7 cellular contexts compared by ENCODE assay signal in genomic region chr3:44554626-44555592, GRCh38. TPM values are rescaled to one million over a fixed set of nuclear protein-coding genes. Genes with fewer than 3 reads are reported as not detected.
DNase-seq lines count a peak whose midpoint lies in the region; ATAC-seq, FAIRE-seq and TF ChIP-seq lines count a peak whose summit lies in the region.

TSS of gene ZKSCAN7 (plus strand) at chr3:44555193. CDS start at chr3:44557048, 1,855 bp downstream.

- peak; percentile 63 for FAIRE-seq in GM18507 (lab: Jason Lieb, UNC)

- ATAC-seq in HG03039 (IDR thresholded peaks at IDR 0.05; ENCODE audit: unreplicated experiment) (peak; percentile 53), heart right ventricle (peak; percentile 78 to 88 (median 86))

- H2AFZ ChIP-seq in parathyroid adenoma, result peak within 1 kb of the TSS; percentile 100

- DNase-seq in GM18507 (ENCODE audit: extremely low spot score, insufficient read length, low read depth), result peak; percentile 48
- peak; percentile 81 for DNase-seq in SK-N-DZ (ENCODE audit: low spot score)
- peak; percentile 50 to 78 (median 62) for DNase-seq in adrenal gland
- peak; percentile 50 to 70 for DNase-seq in heart right ventricle
- DNase-seq in tibial artery, result peak; percentile 41 to 69

- TF ChIP-seq CTCF in adrenal gland (IDR thresholded peaks at IDR 0.05), result peak in 1 of 6 experiments; percentile 23
- TF ChIP-seq CTCF in heart right ventricle (IDR thresholded peaks at IDR 0.05), result peak in 5 of 9 donors; percentile 15 to 42 (median 32)
- peak; percentile 32 for TF ChIP-seq CTCF in parathyroid adenoma (IDR thresholded peaks at IDR 0.05)
- TF ChIP-seq CTCF in tibial artery (IDR thresholded peaks at IDR 0.05), result peak in 1 of 2 experiments; percentile 14

- peak within 1 kb of the TSS; percentile 30 for H3K9ac ChIP-seq in parathyroid adenoma

- H3K27me3 ChIP-seq in adrenal gland (peaks cover 4% of the 10 kb centered on the region), heart right ventricle (peaks cover 0 to 18% (median 14%) of the 10 kb centered on the region in 7 donors), parathyroid adenoma (ENCODE audit: control insufficient read depth, insufficient read depth, low read length) (no peaks in the 10 kb centered on the region), tibial artery (peaks cover 0 to 25% of the 10 kb centered on the region in 2 donors)

- H3K4me1 ChIP-seq in adrenal gland (replicated peaks in 1 of 2), result peaks cover 4 to 10% of the 10 kb centered on the region in 2 donors
- peaks cover 4 to 16% (median 11%) of the 10 kb centered on the region in 9 donors for H3K4me1 ChIP-seq in heart right ventricle
- peaks cover 11% of the 10 kb centered on the region for H3K4me1 ChIP-seq in parathyroid adenoma
- H3K4me1 ChIP-seq in tibial artery, result peaks cover 0 to 16% (median 12%) of the 10 kb centered on the region in 4 donors

- H3K79me2 ChIP-seq in parathyroid adenoma, result no peaks in the 10 kb centered on the region

- H3K36me3 ChIP-seq in adrenal gland (replicated peaks in 1 of 2) (no peaks in the 10 kb centered on the region), heart right ventricle (peaks cover 0 to 22% (median 0%) of the 10 kb centered on the region in 9 donors), parathyroid adenoma (ENCODE audit: control insufficient read depth, insufficient read depth, low read length) (peaks cover 2% of the 10 kb centered on the region), tibial artery (peaks cover 7 to 18% (median 13%) of the 10 kb centered on the region in 3 donors)

- H3K4me3 ChIP-seq in adrenal gland (peak within 1 kb of the TSS; percentile 66 to 83 (median 76)), heart right ventricle (peak within 1 kb of the TSS; percentile 54 to 85 (median 74)), parathyroid adenoma (ENCODE audit: low read depth, low read length) (peak within 1 kb of the TSS; percentile 75), tibial artery (peak within 1 kb of the TSS; percentile 78 to 81)

- H3K4me2 ChIP-seq in parathyroid adenoma (ENCODE audit: low read length), result peak within 1 kb of the TSS; percentile 81

- WGBS in adrenal gland, 4 donors, result 4 to 8% (median 5%) methylated on average over 18 to 68 of the region's 68 CpGs
- WGBS in heart right ventricle, 2 donors, result 3 to 5% methylated on average over 68 of the region's 68 CpGs

- TF ChIP-seq POLR2A in adrenal gland (IDR thresholded peaks at IDR 0.05), result peak in 1 of 2 donors; percentile 10

- H3K27ac ChIP-seq in adrenal gland, result peak within 1 kb of the TSS in 4 of 5 donors; percentile 20 to 85 (median 66)
- H3K27ac ChIP-seq in heart right ventricle, result peak within 1 kb of the TSS in 9 of 10 donors; percentile 43 to 83 (median 76)
- peak within 1 kb of the TSS; percentile 84 for H3K27ac ChIP-seq in parathyroid adenoma
- H3K27ac ChIP-seq in tibial artery, result peak within 1 kb of the TSS; percentile 85 to 89

- intact Hi-C loops in adrenal gland (cut with DNase I), result no loop called here
- intact Hi-C loops in heart right ventricle (cut with DNase I), result loop anchor here in 1 of 10 donors (2.0 kb wide), 1 partner anchor 70 kb away; the partner anchor contains the start of gene ZNF197
- intact Hi-C loops in tibial artery (cut with DNase I; ENCODE audit: low total_unique reads), result no loop called here

- H3K9me3 ChIP-seq in adrenal gland (replicated peaks in 1 of 3) (no peaks in the 10 kb centered on the region), heart right ventricle (no peaks in the 10 kb centered on the region), parathyroid adenoma (ENCODE audit: control insufficient read depth, low read length) (peaks cover 5% of the 10 kb centered on the region), tibial artery (no peaks in the 10 kb centered on the region)

RNA-seq across cellular contexts. Expression of gene ZKSCAN7, which starts in this region (rescaled TPM):
- 13.5 and 15.6 TPM in 2 replicates for polyA plus RNA-seq in SK-N-DZ (2014; cell fraction: cytosol; rRNA removed)
- polyA plus RNA-seq in SK-N-DZ (2014; cell fraction: nucleus; rRNA removed), result 23.2 and 26.3 TPM in 2 replicates
- total RNA-seq in adrenal gland, result 10 to 100 TPM in 1 of 8 donors, 1 to 10 TPM in 7; 3.7 to 10.4 (median 5.3) TPM
- 1 to 10 TPM; 1.9 to 7.5 (median 3.6) TPM for polyA plus RNA-seq in adrenal gland
- 1 to 10 TPM; 1.6 to 3.9 (median 2.4) TPM for total RNA-seq in heart right ventricle
- 1 to 10 TPM; 1.2 to 2.6 TPM for polyA plus RNA-seq in heart right ventricle

Comparison
In these comparisons a context has a peak if more than half of its experiments do, and no peak if none do; other contexts are left out.
1. Peak in every context shown above with its lines: DNase-seq, ATAC-seq, H3K4me3 ChIP-seq and H3K27ac ChIP-seq.